26 cellular contexts compared by ENCODE assay signal in genomic region chrX:63835361-63835760, GRCh38.
"Had no signal": no experiment of that assay in that cellular context is flagged by ENCODE, and none has a peak within 500 bp of the region (broad histone marks: within the 10 kb centered on the region; RNA-seq: fewer than 3 reads in every experiment).

No MANE protein-coding gene starts in this region.

- H3K4me1 Mint-ChIP-seq: endodermal cell had no signal

- H3K9me3 Mint-ChIP-seq: effector memory CD8-positive, alpha-beta T cell had no signal

- H3K4me3 ChIP-seq: colonic mucosa, dorsolateral prefrontal cortex, esophagus muscularis mucosa, esophagus squamous epithelium, gastrocnemius medialis, gastroesophageal sphincter, heart left ventricle, heart right ventricle had no signal

- DNase-seq: colonic mucosa; cortex of kidney; dermis blood vessel endothelial cell; dorsolateral prefrontal cortex; effector CD4-positive, alpha-beta T cell; effector CD8-positive, alpha-beta T cell; effector memory CD4-positive, alpha-beta T cell; effector memory CD8-positive, alpha-beta T cell; endodermal cell; erythroblast; esophagus squamous epithelium; foreskin fibroblast; foreskin keratinocyte; foreskin melanocyte; gastrocnemius medialis; glutamatergic neuron; heart left ventricle; heart right ventricle had no signal

- FAIRE-seq: colon, endometrium, endothelial cell of umbilical vein, frontal cortex had no signal

- H3K27ac ChIP-seq: colonic mucosa, dorsolateral prefrontal cortex, epithelial cell of prostate, esophagus muscularis mucosa, esophagus squamous epithelium, foreskin keratinocyte, gastrocnemius medialis, gastroesophageal sphincter, heart left ventricle, heart right ventricle had no signal

- H3K4me3 Mint-ChIP-seq: dendritic cell treated with granulocyte-macrophage colony-stimulating factor and Interleukin-4, amounts not matched to agents 40 ng/mL and 50 ng/mL, for 4 days; effector memory CD8-positive, alpha-beta T cell; endodermal cell had no signal

- H3K27me3 Mint-ChIP-seq: dendritic cell treated with granulocyte-macrophage colony-stimulating factor and Interleukin-4, amounts not matched to agents 40 ng/mL and 50 ng/mL, for 4 days; effector memory CD8-positive, alpha-beta T cell had no signal

- H3K27ac Mint-ChIP-seq: dendritic cell treated with granulocyte-macrophage colony-stimulating factor and Interleukin-4, amounts not matched to agents 40 ng/mL and 50 ng/mL, for 4 days; effector memory CD8-positive, alpha-beta T cell; endodermal cell had no signal
